ENCODE assay signal across 11 cellular contexts in genomic region chr11:68330700-68331337, GRCh38. TPM values are rescaled to one million over a fixed set of nuclear protein-coding genes. Genes with fewer than 3 reads are reported as not detected.
DNase-seq lines count a peak whose midpoint lies in the region; ATAC-seq and TF ChIP-seq lines count a peak whose summit lies in the region.
"Had no signal": no experiment of that assay in that cellular context is flagged by ENCODE, and none has a peak within 500 bp of the region (broad histone marks: within the 10 kb centered on the region; RNA-seq: fewer than 3 reads in every experiment).

No MANE protein-coding gene starts in this region.

- H3K4me3 ChIP-seq in HUES48 (ENCODE audit: low read depth, low read length) (0 out of 2 replicates have a peak overlapping the region, but pooled peaks have one; percentile 2), hepatocyte (no peak overlapping the region), skeletal muscle tissue (ENCODE audit: low read length in 3 of 3) (no peak overlapping the region), WERI-Rb-1 (ENCODE audit: low read depth, low read length) (no peak overlapping the region)
- H3K4me3 ChIP-seq: HAP-1, ovary, SJCRH30 had no signal

- H3K4me1 ChIP-seq in HUES48 (ENCODE audit: control insufficient read depth, insufficient read depth, low read length) (peaks cover 52% of the 10 kb centered on the region), hepatocyte (ENCODE audit: insufficient read depth) (peaks cover 72% of the 10 kb centered on the region), skeletal muscle tissue (ENCODE audit: control insufficient read depth in 3 of 3, insufficient read depth in 3 of 3, low read length in 3 of 3) (peaks cover 30 to 64% (median 60%) of the 10 kb centered on the region in 3 donors)
- H3K4me1 ChIP-seq: HAP-1 had no signal

- no peaks in the 10 kb centered on the region for H3K27me3 Mint-ChIP-seq in activated CD8-positive, alpha-beta T cell treated with anti-CD3 and anti-CD28 coated beads for 36 hours

- peak overlapping the region; percentile 8 for H3K4me3 Mint-ChIP-seq in activated CD8-positive, alpha-beta T cell treated with anti-CD3 and anti-CD28 coated beads for 36 hours

- no peaks in the 10 kb centered on the region for H3K9me3 Mint-ChIP-seq in activated CD8-positive, alpha-beta T cell treated with anti-CD3 and anti-CD28 coated beads for 36 hours

- WGBS in hepatocyte (ENCODE audit: low lambda C conversion rate, missing lambda C conversion rate): 85% methylated on average over 16 of the region's 16 CpGs

- CTCF ChIA-PET in activated CD8-positive, alpha-beta T cell treated with anti-CD3 and anti-CD28 coated beads for 36 hours (lab: Charles Lee): interaction anchor here (1.0 to 1.3 kb wide), 3 partner anchors 10 to 375 kb away, joined by 3 to 4 read pairs (median 4); no protein-coding TSS in a partner anchor

- intact Hi-C loops in activated CD8-positive, alpha-beta T cell treated with anti-CD3 and anti-CD28 coated beads for 36 hours (cut with micrococcal nuclease): no loop called here

- H3K79me2 ChIP-seq in hepatocyte: peaks cover 93% of the 10 kb centered on the region

- peak overlapping the region; percentile 43 for H3K27ac Mint-ChIP-seq in activated CD8-positive, alpha-beta T cell treated with anti-CD3 and anti-CD28 coated beads for 36 hours

- POLR2A ChIA-PET in activated CD8-positive, alpha-beta T cell treated with anti-CD3 and anti-CD28 coated beads for 36 hours (lab: Charles Lee): interaction anchor here (0.7 kb wide), 1 partner anchor 9 kb away, joined by 3 read pairs; no protein-coding TSS in a partner anchor

- H3K36me3 Mint-ChIP-seq in activated CD8-positive, alpha-beta T cell treated with anti-CD3 and anti-CD28 coated beads for 36 hours (ENCODE audit: low read depth): no peaks in the 10 kb centered on the region

- H3K4me1 Mint-ChIP-seq in activated CD8-positive, alpha-beta T cell treated with anti-CD3 and anti-CD28 coated beads for 36 hours (ENCODE audit: low read depth): peaks cover 64% of the 10 kb centered on the region

- no peaks in the 10 kb centered on the region for H3K9me2 ChIP-seq in hepatocyte (replicated peaks; ENCODE audit: insufficient read depth)

- H3K27ac ChIP-seq in HUES48 (ENCODE audit: low read depth, low read length): peak overlapping the region; percentile 15
- H3K27ac ChIP-seq in hepatocyte: peak overlapping the region; percentile 86
- peak overlapping the region; percentile 51 for H3K27ac ChIP-seq in skeletal muscle tissue (ENCODE audit: low read depth, low read length)
- H3K27ac ChIP-seq in WERI-Rb-1: no peak overlapping the region

- no peak overlapping the region for H2AFZ ChIP-seq in hepatocyte

- H3K9ac ChIP-seq in HUES48 (ENCODE audit: low read depth, low read length): no peak overlapping the region
- H3K9ac ChIP-seq in skeletal muscle tissue (ENCODE audit: low read depth in 1 of 3, low read length in 3 of 3): peak overlapping the region in 1 of 3 donors; percentile 1

- no peaks in the 10 kb centered on the region for H3K9me3 ChIP-seq in HUES48 (ENCODE audit: control insufficient read depth, insufficient read depth, low read length)
- H3K9me3 ChIP-seq in hepatocyte (ENCODE audit: low read depth): no peaks in the 10 kb centered on the region
- H3K9me3 ChIP-seq in skeletal muscle tissue (ENCODE audit: control insufficient read depth in 3 of 3, low read length in 3 of 3): no peaks in the 10 kb centered on the region
- no peaks in the 10 kb centered on the region for H3K9me3 ChIP-seq in WERI-Rb-1 (ENCODE audit: severe bottlenecking)
- H3K9me3 ChIP-seq: HAP-1, ovary, SJCRH30 had no signal

- peak; percentile 20 for DNase-seq in activated CD8-positive, alpha-beta T cell treated with anti-CD3 and anti-CD28 coated beads for 36 hours
- DNase-seq in hepatocyte (ENCODE audit: low spot score) (no peak), midbrain (lab: John Stamatoyannopoulos, UW) (no peak), WERI-Rb-1 (no peak)
- DNase-seq: NCI-H345 had no signal

- no peaks in the 10 kb centered on the region for H3K36me3 ChIP-seq in HUES48 (ENCODE audit: control insufficient read depth, insufficient read depth, low read length)
- no peaks in the 10 kb centered on the region for H3K36me3 ChIP-seq in hepatocyte (replicated peaks; ENCODE audit: insufficient read depth, low read depth)
- peaks cover 0 to 2% (median 0%) of the 10 kb centered on the region in 3 donors for H3K36me3 ChIP-seq in skeletal muscle tissue (ENCODE audit: control insufficient read depth in 3 of 3, insufficient read depth in 3 of 3, low read length in 3 of 3)
- no peaks in the 10 kb centered on the region for H3K36me3 ChIP-seq in WERI-Rb-1
- H3K36me3 ChIP-seq: HAP-1, ovary had no signal

- H3K27me3 ChIP-seq in HUES48 (ENCODE audit: control insufficient read depth, insufficient read depth, low read length) (no peaks in the 10 kb centered on the region), hepatocyte (no peaks in the 10 kb centered on the region), skeletal muscle tissue (ENCODE audit: control insufficient read depth in 3 of 3, insufficient read depth in 3 of 3, low read length in 3 of 3) (no peaks in the 10 kb centered on the region), WERI-Rb-1 (ENCODE audit: insufficient read depth, low read depth, severe bottlenecking) (no peaks in the 10 kb centered on the region)
- H3K27me3 ChIP-seq: ovary, SJCRH30 had no signal

- peaks cover 5% of the 10 kb centered on the region for H4K20me1 ChIP-seq in hepatocyte (ENCODE audit: insufficient read depth, poor library complexity, severe bottlenecking)

- TF ChIP-seq CTCF in activated CD8-positive, alpha-beta T cell treated with anti-CD3 and anti-CD28 coated beads for 36 hours (IDR thresholded peaks at IDR 0.05): no peak
- TF ChIP-seq CTCF in hepatocyte (IDR thresholded peaks at IDR 0.05; ENCODE audit: poor library complexity) (no peak), WERI-Rb-1 (IDR thresholded peaks at IDR 0.05; ENCODE audit: low read depth, low read length) (no peak)

- peak; percentile 46 for ATAC-seq in activated CD8-positive, alpha-beta T cell treated with anti-CD3 and anti-CD28 coated beads for 36 hours
- ATAC-seq in GM21717 (IDR thresholded peaks at IDR 0.05; ENCODE audit: unreplicated experiment): no peak

- peak overlapping the region; percentile 69 for H3K4me2 ChIP-seq in hepatocyte

RNA-seq across cellular contexts. Expression of gene LRP5, which starts 18.4 kb away (rescaled TPM):
- 10 to 100 TPM; 10.5 to 15.3 TPM for total RNA-seq in activated CD8-positive, alpha-beta T cell treated with anti-CD3 and anti-CD28 coated beads for 36 hours
- total RNA-seq in hepatocyte (34.4 and 43.9 TPM in 2 replicates), skeletal muscle tissue (31.3 TPM)
- polyA plus RNA-seq in hepatocyte: 39.9 and 54.3 TPM in 2 replicates

RNA-seq across cellular contexts. Expression of gene C11orf24, which starts 59.0 kb away (rescaled TPM):
- 10 to 100 TPM; 38.0 to 40.7 TPM for total RNA-seq in activated CD8-positive, alpha-beta T cell treated with anti-CD3 and anti-CD28 coated beads for 36 hours
- total RNA-seq in hepatocyte (42.8 and 55.6 TPM in 2 replicates), skeletal muscle tissue (12.0 TPM)
- 76.2 TPM in 2 replicates for polyA plus RNA-seq in hepatocyte
